Comparison of ENCODE assay signal across 8 cellular contexts in the genomic region with DNA sequence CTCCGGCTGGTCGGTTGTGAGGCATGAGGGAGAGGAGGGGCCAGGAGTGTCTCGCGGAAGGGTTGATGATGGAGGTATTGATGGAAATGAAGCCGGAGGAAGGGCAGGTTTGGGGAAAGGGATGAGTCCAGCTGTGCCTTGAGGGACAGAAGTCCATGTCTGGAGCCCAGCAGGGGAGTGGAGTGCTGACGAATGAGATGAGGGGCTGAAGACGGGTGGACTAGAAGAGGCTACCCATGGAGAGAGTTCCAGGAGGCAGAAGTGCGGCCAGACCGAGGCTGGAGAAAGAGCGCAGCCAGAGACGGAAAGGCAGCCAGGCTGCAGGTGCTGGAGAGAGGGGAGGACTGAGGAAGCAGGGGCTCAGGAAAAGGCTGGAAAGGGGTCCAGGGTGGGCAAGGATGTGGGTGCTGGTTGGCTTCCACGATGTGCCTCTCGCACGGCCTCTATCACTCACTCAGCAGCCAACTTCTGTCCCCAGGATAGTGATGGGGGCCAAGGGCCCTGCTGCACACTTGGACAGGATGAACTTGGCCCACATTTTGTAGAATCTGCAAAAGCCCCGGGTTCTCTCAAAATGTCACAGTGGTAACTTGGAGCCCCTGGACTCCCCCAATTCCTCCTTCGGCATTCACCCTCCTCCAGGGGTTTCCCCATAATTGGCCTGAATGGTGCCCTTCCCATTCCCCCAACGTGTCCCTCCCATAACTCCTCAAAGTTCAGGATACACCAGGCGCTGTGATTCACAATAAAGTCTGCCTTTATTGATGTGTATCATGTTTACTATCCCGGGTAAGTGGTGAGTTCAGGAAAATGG. TPM values are rescaled to one million over a fixed set of nuclear protein-coding genes. Genes with fewer than 3 reads are reported as not detected.
DNase-seq lines count a peak whose midpoint lies in the region; ATAC-seq and TF ChIP-seq lines count a peak whose summit lies in the region.

No MANE protein-coding gene starts in this region.

- H3K4me3 ChIP-seq in MG63 (peak overlapping the region; percentile 81), ectodermal cell (ENCODE audit: insufficient read depth, low read depth, low read length) (peak overlapping the region; percentile 65)

- POLR2A ChIA-PET in CD4-positive, alpha-beta T cell (lab: Charles Lee), result interaction anchor here (0.9 to 1.9 kb wide), 6 partner anchors 13 to 669 kb away, joined by 3 to 7 read pairs (median 5); a partner anchor contains a TSS

- H3K4me1 ChIP-seq in ectodermal cell (ENCODE audit: control insufficient read depth, insufficient read depth, low read length), result peaks cover 5% of the 10 kb centered on the region

- no peak for DNase-seq in CD4-positive, alpha-beta T cell
- DNase-seq in MG63 (no peak), SHP77 (lab: John Stamatoyannopoulos, UW) (no peak), COR-L47 (lab: John Stamatoyannopoulos, UW) (no peak)

- H3K9me3 Mint-ChIP-seq in CD4-positive, alpha-beta T cell, result no peaks in the 10 kb centered on the region
- H3K9me3 Mint-ChIP-seq in nephron, result no peaks in the 10 kb centered on the region

- H3K9me3 ChIP-seq in CD4-positive, alpha-beta T cell (ENCODE audit: control insufficient read depth, low read length), result no peaks in the 10 kb centered on the region
- no peaks in the 10 kb centered on the region for H3K9me3 ChIP-seq in MG63
- no peaks in the 10 kb centered on the region for H3K9me3 ChIP-seq in ectodermal cell (ENCODE audit: control insufficient read depth, low read length)

- peaks cover 43% of the 10 kb centered on the region for H3K36me3 ChIP-seq in MG63
- peaks cover 17% of the 10 kb centered on the region for H3K36me3 ChIP-seq in ectodermal cell (ENCODE audit: control insufficient read depth, insufficient read depth, low read length)

- H3K27me3 Mint-ChIP-seq in CD4-positive, alpha-beta T cell, result no peaks in the 10 kb centered on the region
- peaks cover 7% of the 10 kb centered on the region for H3K27me3 Mint-ChIP-seq in nephron (ENCODE audit: low read depth)

- no peak for ATAC-seq in CD4-positive, alpha-beta T cell (ENCODE audit: poor library complexity)
- no peak for ATAC-seq in GM18517 (IDR thresholded peaks at IDR 0.05; ENCODE audit: unreplicated experiment)
- ATAC-seq in GM19463 (IDR thresholded peaks at IDR 0.05; ENCODE audit: unreplicated experiment), result no peak

- H3K4me1 Mint-ChIP-seq in CD4-positive, alpha-beta T cell (ENCODE audit: low read depth), result peaks cover 22% of the 10 kb centered on the region
- peaks cover 25% of the 10 kb centered on the region for H3K4me1 Mint-ChIP-seq in nephron

- no peaks in the 10 kb centered on the region for H3K27me3 ChIP-seq in CD4-positive, alpha-beta T cell (ENCODE audit: control insufficient read depth, insufficient read depth, low read length)
- no peaks in the 10 kb centered on the region for H3K27me3 ChIP-seq in MG63
- no peaks in the 10 kb centered on the region for H3K27me3 ChIP-seq in ectodermal cell (ENCODE audit: control insufficient read depth, insufficient read depth, low read length, poor library complexity, severe bottlenecking)

- peak overlapping the region; percentile 61 for H3K27ac ChIP-seq in CD4-positive, alpha-beta T cell (ENCODE audit: low read depth, low read length)
- no peak overlapping the region for H3K27ac ChIP-seq in ectodermal cell (ENCODE audit: insufficient read depth, low read depth, low read length, poor library complexity, severe bottlenecking)

- CTCF ChIA-PET in CD4-positive, alpha-beta T cell (lab: Charles Lee), result interaction anchor here (1.6 kb wide), 1 partner anchor 19 kb away, joined by 12 read pairs; no protein-coding TSS in a partner anchor

- H3K36me3 Mint-ChIP-seq in CD4-positive, alpha-beta T cell (ENCODE audit: low read depth), result peaks cover 25% of the 10 kb centered on the region
- peaks cover 14% of the 10 kb centered on the region for H3K36me3 Mint-ChIP-seq in nephron (ENCODE audit: low read depth)

- peak overlapping the region; percentile 84 for H3K27ac Mint-ChIP-seq in CD4-positive, alpha-beta T cell
- peak overlapping the region; percentile 81 to 97 (median 95) for H3K27ac Mint-ChIP-seq in nephron

- TF ChIP-seq CTCF in CD4-positive, alpha-beta T cell (IDR thresholded peaks at IDR 0.05), result no peak
- TF ChIP-seq CTCF in nephron (IDR thresholded peaks at IDR 0.05; ENCODE audit: unreplicated experiment in 3 of 3), result no peak

- intact Hi-C loops in CD4-positive, alpha-beta T cell (cut with DNase I, micrococcal nuclease), result loop anchor here in 1 of 2 experiments (5.0 kb wide), 1 partner anchor 667 kb away; a partner anchor contains a TSS

- H3K4me3 Mint-ChIP-seq in CD4-positive, alpha-beta T cell, result peak overlapping the region; percentile 97
- peak overlapping the region; percentile 88 to 92 (median 92) for H3K4me3 Mint-ChIP-seq in nephron

- 41 to 44% methylated on average over 19 of the region's 19 CpGs for WGBS in ectodermal cell, 2 experiments

RNA-seq across cellular contexts. Expression of a gene that starts 0.6 kb away (rescaled TPM):
- 10 to 100 TPM; 24.9 to 25.8 TPM for total RNA-seq in CD4-positive, alpha-beta T cell
- total RNA-seq in MG63 (2014; rRNA removed; shearing (Covaris generic); ENCODE audit: low replicate concordance), result 211 and 491 TPM in 2 replicates
- 90.0 TPM for polyA plus RNA-seq in ectodermal cell (2013, experiment 1 of 4)
- polyA plus RNA-seq in ectodermal cell (2013, experiment 2 of 4), result 88.8 TPM
- 69.1 TPM for polyA plus RNA-seq in ectodermal cell (2013, experiment 3 of 4)
- 75.1 TPM for polyA plus RNA-seq in ectodermal cell (2013, experiment 4 of 4)

RNA-seq across cellular contexts. Expression of a gene that starts 7.0 kb away (rescaled TPM):
- not detected for total RNA-seq in CD4-positive, alpha-beta T cell
- total RNA-seq in MG63 (2014; rRNA removed; shearing (Covaris generic); ENCODE audit: low replicate concordance), result not detected in 2 replicates
- not detected for polyA plus RNA-seq in ectodermal cell (2013, experiment 1 of 4)
- polyA plus RNA-seq in ectodermal cell (2013, experiment 2 of 4), result not detected
- not detected for polyA plus RNA-seq in ectodermal cell (2013, experiment 3 of 4)
- polyA plus RNA-seq in ectodermal cell (2013, experiment 4 of 4), result not detected

RNA-seq across cellular contexts. Expression of a gene that starts 7.3 kb away (rescaled TPM):
- 10 to 100 TPM; 71.8 to 74.8 TPM for total RNA-seq in CD4-positive, alpha-beta T cell
- 4.4 and 4.7 TPM in 2 replicates for total RNA-seq in MG63 (2014; rRNA removed; shearing (Covaris generic); ENCODE audit: low replicate concordance)
- 44.7 TPM for polyA plus RNA-seq in ectodermal cell (2013, experiment 1 of 4)
- polyA plus RNA-seq in ectodermal cell (2013, experiment 2 of 4), result 41.8 TPM
- polyA plus RNA-seq in ectodermal cell (2013, experiment 3 of 4), result 49.5 TPM
- 55.7 TPM for polyA plus RNA-seq in ectodermal cell (2013, experiment 4 of 4)

RNA-seq across cellular contexts. Expression of a gene that starts 58.7 kb away (rescaled TPM):
- total RNA-seq in CD4-positive, alpha-beta T cell, result not detected
- total RNA-seq in MG63 (2014; rRNA removed; shearing (Covaris generic); ENCODE audit: low replicate concordance), result 43.2 and 52.3 TPM in 2 replicates
- polyA plus RNA-seq in ectodermal cell (2013, experiment 1 of 4), result 1.6 TPM
- 2.6 TPM for polyA plus RNA-seq in ectodermal cell (2013, experiment 2 of 4)
- 1.4 TPM for polyA plus RNA-seq in ectodermal cell (2013, experiment 3 of 4)
- 2.1 TPM for polyA plus RNA-seq in ectodermal cell (2013, experiment 4 of 4)

Comparison
In these comparisons a context has a peak if more than half of its experiments do, and no peak if none do; other contexts are left out.
1. RNA of a gene that starts 7.3 kb away (total RNA-seq): 71.8 to 74.8 TPM in CD4-positive, alpha-beta T cell; 4.4 to 4.7 TPM in MG63; every median in the first group is over 10 times any median in the second.